Comparison of ENCODE assay signal across 8 cellular contexts in the genomic region with DNA sequence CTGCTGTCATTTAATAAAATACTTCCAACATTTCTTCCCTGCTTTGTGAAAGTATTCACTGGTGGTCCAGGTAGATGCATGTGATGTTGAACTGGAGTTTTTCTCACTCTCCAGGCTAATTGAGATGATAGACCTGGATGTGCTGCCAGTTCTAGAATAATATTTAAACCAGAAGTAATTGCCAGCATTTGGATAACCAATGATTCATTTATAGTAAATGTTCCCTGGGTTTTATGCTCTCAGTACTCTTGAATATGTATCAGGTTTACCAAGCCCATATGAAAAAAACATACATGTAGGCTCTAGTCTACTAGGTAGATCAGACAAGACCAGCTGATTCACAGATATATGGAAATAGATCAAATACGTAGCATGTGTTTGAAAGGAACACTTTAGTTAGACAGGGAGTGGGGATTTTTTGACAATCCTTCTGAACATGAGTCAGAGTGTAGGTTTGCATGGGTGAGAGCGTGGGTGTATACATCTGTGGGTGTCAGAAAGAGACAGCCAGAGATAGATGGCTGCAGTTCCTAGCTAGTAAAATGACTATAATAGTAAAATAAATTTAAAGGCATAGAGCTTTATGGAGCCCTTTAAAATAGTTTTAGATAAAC.
DNase-seq lines count a peak whose midpoint lies in the region; ATAC-seq and TF ChIP-seq lines count a peak whose summit lies in the region.

No MANE protein-coding gene starts in this region.

- H3K27me3 ChIP-seq in mammary epithelial cell (ENCODE audit: insufficient read depth, low read length) (no peaks in the 10 kb centered on the region), upper lobe of right lung (no peaks in the 10 kb centered on the region)

- no peaks in the 10 kb centered on the region for H4K20me1 ChIP-seq in mammary epithelial cell (ENCODE audit: insufficient read depth, low read length)

- ATAC-seq in HG03175 (IDR thresholded peaks at IDR 0.05; ENCODE audit: unreplicated experiment) (peak; percentile 39), upper lobe of right lung (no peak)
- peak; percentile 85 for ATAC-seq in stimulated activated effector memory CD8-positive, alpha-beta T cell treated with anti-CD3 and anti-CD28 coated beads, Interleukin-12 subunit alpha, Interleukin-12 subunit beta, amount 100 ng/mL, for 72 hours

- no peaks in the 10 kb centered on the region for H3K9me3 Mint-ChIP-seq in activated naive CD4-positive, alpha-beta T cell treated with anti-CD3 and anti-CD28 coated beads for 36 hours
- no peaks in the 10 kb centered on the region for H3K9me3 Mint-ChIP-seq in stimulated activated effector memory CD8-positive, alpha-beta T cell treated with anti-CD3 and anti-CD28 coated beads, Interleukin-12 subunit alpha, Interleukin-12 subunit beta, amount 100 ng/mL, for 72 hours

- TF ChIP-seq CTCF in mammary epithelial cell (conservative IDR thresholded peaks at IDR 0.05 in 1 of 2, IDR thresholded peaks at IDR 0.05 in 1 of 2; ENCODE audit: extremely low read depth in 1 of 2, insufficient read depth in 1 of 2, low read depth in 1 of 2, low read length in 2 of 2) (no peak), upper lobe of right lung (IDR thresholded peaks at IDR 0.05) (no peak)

- CTCF ChIA-PET in activated naive CD4-positive, alpha-beta T cell treated with anti-CD3 and anti-CD28 coated beads for 36 hours (lab: Charles Lee), result interaction anchor here (0.6 to 2.8 kb wide), 7 partner anchors 17 to 249 kb away, joined by 3 to 10 read pairs (median 3); no protein-coding TSS in a partner anchor
- CTCF ChIA-PET in mammary epithelial cell (lab: Charles Lee; ENCODE audit: low non-redundant PET), result no interaction called here

- H3K4me2 ChIP-seq in mammary epithelial cell (ENCODE audit: insufficient read depth, low read depth, low read length), result no peak overlapping the region

- no peaks in the 10 kb centered on the region for H3K36me3 Mint-ChIP-seq in activated naive CD4-positive, alpha-beta T cell treated with anti-CD3 and anti-CD28 coated beads for 36 hours (ENCODE audit: low read depth)
- peaks cover 9% of the 10 kb centered on the region for H3K36me3 Mint-ChIP-seq in stimulated activated effector memory CD8-positive, alpha-beta T cell treated with anti-CD3 and anti-CD28 coated beads, Interleukin-12 subunit alpha, Interleukin-12 subunit beta, amount 100 ng/mL, for 72 hours

- no TSS peak for BruUV-seq in mammary epithelial cell (replicated peaks; lab: Mats Ljungman, UMichigan)

- intact Hi-C loops in activated naive CD4-positive, alpha-beta T cell treated with anti-CD3 and anti-CD28 coated beads for 36 hours (cut with micrococcal nuclease), result loop anchor here (1.0 kb wide), 9 partner anchors 17 to 381 kb away; a partner anchor contains a TSS
- intact Hi-C loops in mammary epithelial cell (cut with micrococcal nuclease), result loop anchor here (10.0 kb wide), 1 partner anchor 229 kb away; a partner anchor contains a TSS
- intact Hi-C loops in upper lobe of right lung (cut with DNase I), result no loop called here

- peaks cover 31% of the 10 kb centered on the region for H3K4me1 ChIP-seq in mammary epithelial cell (ENCODE audit: insufficient read depth, low read length)
- peaks cover 3% of the 10 kb centered on the region for H3K4me1 ChIP-seq in upper lobe of right lung

- no peak overlapping the region for H3K9ac ChIP-seq in mammary epithelial cell (ENCODE audit: insufficient read depth, low read length)

- H3K27me3 Mint-ChIP-seq in activated naive CD4-positive, alpha-beta T cell treated with anti-CD3 and anti-CD28 coated beads for 36 hours (ENCODE audit: low read depth), result no peaks in the 10 kb centered on the region

- peak overlapping the region; percentile 7 for H3K27ac Mint-ChIP-seq in activated naive CD4-positive, alpha-beta T cell treated with anti-CD3 and anti-CD28 coated beads for 36 hours
- no peak overlapping the region for H3K27ac Mint-ChIP-seq in stimulated activated effector memory CD8-positive, alpha-beta T cell treated with anti-CD3 and anti-CD28 coated beads, Interleukin-12 subunit alpha, Interleukin-12 subunit beta, amount 100 ng/mL, for 72 hours

- no peak overlapping the region for H3K4me3 Mint-ChIP-seq in activated naive CD4-positive, alpha-beta T cell treated with anti-CD3 and anti-CD28 coated beads for 36 hours
- H3K4me3 Mint-ChIP-seq in stimulated activated effector memory CD8-positive, alpha-beta T cell treated with anti-CD3 and anti-CD28 coated beads, Interleukin-12 subunit alpha, Interleukin-12 subunit beta, amount 100 ng/mL, for 72 hours, result no peak overlapping the region

- in situ Hi-C loops in mammary epithelial cell (cut with MboI; ENCODE audit: low sequenced_read_pairs in 2 of 2), result no loop called here

- H3K9me3 ChIP-seq in mammary epithelial cell (replicated peaks; ENCODE audit: insufficient read depth, low read length), result no peaks in the 10 kb centered on the region
- H3K9me3 ChIP-seq in upper lobe of right lung, result no peaks in the 10 kb centered on the region

- H3K79me2 ChIP-seq in mammary epithelial cell (ENCODE audit: insufficient read depth, low read length), result no peaks in the 10 kb centered on the region

- WGBS in mammary epithelial cell (ENCODE audit: low coverage, missing lambda C conversion rate), result 77% methylated on average over 2 of the region's 2 CpGs

- peak overlapping the region; percentile 19 for H2AFZ ChIP-seq in mammary epithelial cell (ENCODE audit: low read depth, low read length)

- dilution Hi-C loops in mammary epithelial cell (cut with HindIII; ENCODE audit: low sequenced_read_pairs), result no loop called here

- peaks cover 56% of the 10 kb centered on the region for H3K4me1 Mint-ChIP-seq in activated naive CD4-positive, alpha-beta T cell treated with anti-CD3 and anti-CD28 coated beads for 36 hours (ENCODE audit: low read depth)
- peaks cover 29% of the 10 kb centered on the region for H3K4me1 Mint-ChIP-seq in stimulated activated effector memory CD8-positive, alpha-beta T cell treated with anti-CD3 and anti-CD28 coated beads, Interleukin-12 subunit alpha, Interleukin-12 subunit beta, amount 100 ng/mL, for 72 hours

- H3K36me3 ChIP-seq in mammary epithelial cell (ENCODE audit: insufficient read depth, low read length) (no peaks in the 10 kb centered on the region), upper lobe of right lung (no peaks in the 10 kb centered on the region)

- peak; percentile 78 for DNase-seq in activated naive CD4-positive, alpha-beta T cell treated with anti-CD3 and anti-CD28 coated beads for 36 hours
- DNase-seq in activated naive CD4-positive, alpha-beta T cell (lab: John Stamatoyannopoulos, UW), result no peak
- peak; percentile 62 for DNase-seq in mammary epithelial cell
- peak in 1 of 2 donors; percentile 61 for DNase-seq in stimulated activated effector memory CD8-positive, alpha-beta T cell treated with anti-CD3 and anti-CD28 coated beads, Interleukin-12 subunit alpha, Interleukin-12 subunit beta, amount 100 ng/mL, for 72 hours (ENCODE audit: low spot score in 2 of 2)
- DNase-seq in NOMO-1 treated with DMSO at 0.1 percent for 48 hours (lab: John Stamatoyannopoulos, UW; ENCODE audit: unreplicated experiment), result no peak
- DNase-seq in upper lobe of right lung, result no peak
- DNase-seq in NCI-H1930 (lab: John Stamatoyannopoulos, UW), result no peak

- H3K4me3 ChIP-seq in mammary epithelial cell (replicated peaks in 1 of 3; ENCODE audit: insufficient read depth in 1 of 3, low read depth in 2 of 3, low read length in 3 of 3) (no peak overlapping the region), upper lobe of right lung (no peak overlapping the region)

- H3K27ac ChIP-seq in mammary epithelial cell (ENCODE audit: insufficient read depth, low read depth, low read length) (no peak overlapping the region), upper lobe of right lung (no peak overlapping the region)

Comparison
In these comparisons a context has a peak if more than half of its experiments do, and no peak if none do; other contexts are left out.
1. DNase-seq: peak in activated naive CD4-positive, alpha-beta T cell treated with anti-CD3 and anti-CD28 coated beads for 36 hours (single experiment) and mammary epithelial cell (single experiment); none in activated naive CD4-positive, alpha-beta T cell (0 of 4), NOMO-1 treated with DMSO at 0.1 percent for 48 hours (single experiment), upper lobe of right lung (single experiment) and NCI-H1930 (0 of 2).